Comparison of ENCODE assay signal across 18 cellular contexts in the genomic region with DNA sequence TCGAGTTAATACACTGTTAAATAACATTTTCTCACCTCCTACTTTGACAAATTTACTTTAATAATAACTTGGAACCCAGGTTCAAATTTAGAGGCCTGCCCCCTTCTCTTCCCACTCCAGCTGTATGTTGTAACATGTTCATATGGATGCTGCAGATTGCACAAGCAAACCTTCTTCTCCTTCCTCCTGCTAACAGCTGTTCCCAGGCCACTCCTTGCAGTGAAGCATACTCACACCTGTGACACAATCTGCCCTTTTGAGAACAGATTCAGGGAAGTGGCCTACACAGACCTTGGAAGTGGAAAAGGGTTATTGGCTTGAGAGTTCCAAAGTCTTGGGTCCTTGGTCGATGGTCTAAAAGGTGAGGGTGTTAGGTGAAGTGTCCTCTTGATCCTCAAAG.
DNase-seq lines count a peak whose midpoint lies in the region; ATAC-seq, FAIRE-seq and TF ChIP-seq lines count a peak whose summit lies in the region.
"Had no signal": no experiment of that assay in that cellular context is flagged by ENCODE, and none has a peak within 500 bp of the region (broad histone marks: within the 10 kb centered on the region; RNA-seq: fewer than 3 reads in every experiment).

No MANE protein-coding gene starts in this region.

- TF ChIP-seq POLR2A in uterus (IDR thresholded peaks at IDR 0.05) = no peak
- TF ChIP-seq POLR2A in GM12891 (IDR thresholded peaks at IDR 0.05; ENCODE audit: low read depth, low read length) = no peak

- intact Hi-C loops in uterus (cut with DNase I; ENCODE audit: low total_unique reads) = loop anchor here (10.0 kb wide), 1 partner anchor 51 kb away; no protein-coding TSS in a partner anchor
- intact Hi-C loops in activated T-helper 1 cell treated with anti-CD3 and anti-CD28 coated beads, Interleukin-12 subunit alpha, Interleukin-12 subunit beta, Interleukin-2, Interleukin-4 antibody, amounts not matched to agents 30 ng/mL and 10 ng/mL and 1 ng/mL, durations not matched to agents 14 hours and 24 hours and 36 hours (cut with micrococcal nuclease) = no loop called here

- H3K79me2 ChIP-seq in GM23338 (replicated peaks; ENCODE audit: insufficient read depth) = peaks cover 100% of the 10 kb centered on the region

- H3K9me2 ChIP-seq in GM23338 (ENCODE audit: insufficient read depth) = peaks cover 6% of the 10 kb centered on the region; the same call in 1 of the 2 replicates

- no peaks in the 10 kb centered on the region for H3K9me3 ChIP-seq in uterus
- H3K9me3 ChIP-seq: body of pancreas, tibial nerve had no signal

- no peak for ATAC-seq in GM23338
- ATAC-seq: activated CD8-positive, alpha-beta memory T cell treated with anti-CD3 and anti-CD28 coated beads, Interleukin-2, amount 10 ng/mL, durations not matched to agents 7 days and 5 days; body of pancreas; right cardiac atrium had no signal

- FAIRE-seq in GM12891 (lab: Jason Lieb, UNC) = no peak
- FAIRE-seq: RCC 7860 had no signal

- no peak overlapping the region for H3K27ac ChIP-seq in GM23338 (ENCODE audit: low read depth)
- no peak overlapping the region for H3K27ac ChIP-seq in uterus
- H3K27ac ChIP-seq: tibial nerve had no signal

- H3K27me3 Mint-ChIP-seq in GM23338 (ENCODE audit: insufficient read depth, low read depth, poor library complexity) = peaks cover 3% of the 10 kb centered on the region
- peaks cover 17% of the 10 kb centered on the region for H3K27me3 Mint-ChIP-seq in activated T-helper 1 cell treated with anti-CD3 and anti-CD28 coated beads, Interleukin-12 subunit alpha, Interleukin-12 subunit beta, Interleukin-2, Interleukin-4 antibody, amounts not matched to agents 30 ng/mL and 10 ng/mL and 1 ng/mL, durations not matched to agents 14 hours and 24 hours and 36 hours (ENCODE audit: insufficient read depth)

- no peaks in the 10 kb centered on the region for H3K9me3 Mint-ChIP-seq in GM23338
- no peaks in the 10 kb centered on the region for H3K9me3 Mint-ChIP-seq in activated T-helper 1 cell treated with anti-CD3 and anti-CD28 coated beads, Interleukin-12 subunit alpha, Interleukin-12 subunit beta, Interleukin-2, Interleukin-4 antibody, amounts not matched to agents 30 ng/mL and 10 ng/mL and 1 ng/mL, durations not matched to agents 14 hours and 24 hours and 36 hours
- H3K9me3 Mint-ChIP-seq: neural crest cell had no signal

- no peaks in the 10 kb centered on the region for H3K36me3 ChIP-seq in GM23338 (ENCODE audit: insufficient read depth)
- no peaks in the 10 kb centered on the region for H3K36me3 ChIP-seq in uterus
- H3K36me3 ChIP-seq: tibial nerve had no signal

- peaks cover 77% of the 10 kb centered on the region for H3K4me1 Mint-ChIP-seq in GM23338
- peaks cover 41% of the 10 kb centered on the region for H3K4me1 Mint-ChIP-seq in activated T-helper 1 cell treated with anti-CD3 and anti-CD28 coated beads, Interleukin-12 subunit alpha, Interleukin-12 subunit beta, Interleukin-2, Interleukin-4 antibody, amounts not matched to agents 30 ng/mL and 10 ng/mL and 1 ng/mL, durations not matched to agents 14 hours and 24 hours and 36 hours (ENCODE audit: low read depth)
- H3K4me1 Mint-ChIP-seq: B cell, IgD-negative memory B cell had no signal

- H3K27ac Mint-ChIP-seq in GM23338 = peak overlapping the region; percentile 15; the same call in 1 of the 2 replicates
- H3K27ac Mint-ChIP-seq in activated T-helper 1 cell treated with anti-CD3 and anti-CD28 coated beads, Interleukin-12 subunit alpha, Interleukin-12 subunit beta, Interleukin-2, Interleukin-4 antibody, amounts not matched to agents 30 ng/mL and 10 ng/mL and 1 ng/mL, durations not matched to agents 14 hours and 24 hours and 36 hours = no peak overlapping the region
- H3K27ac Mint-ChIP-seq: activated CD8-positive, alpha-beta memory T cell treated with anti-CD3 and anti-CD28 coated beads, Interleukin-2, amount 10 ng/mL, durations not matched to agents 7 days and 5 days; B cell; IgD-negative memory B cell had no signal

- H3K27me3 ChIP-seq in GM23338 (ENCODE audit: insufficient read depth) = no peaks in the 10 kb centered on the region
- no peaks in the 10 kb centered on the region for H3K27me3 ChIP-seq in uterus
- H3K27me3 ChIP-seq: body of pancreas, tibial nerve had no signal

- H3F3A ChIP-seq in GM23338 (replicated peaks; ENCODE audit: low read depth) = no peaks in the 10 kb centered on the region

- H3K4me3 ChIP-seq in GM23338 (no peak overlapping the region), fibroblast of mammary gland (ENCODE audit: control insufficient read depth, low read depth, low read length) (no peak overlapping the region), uterus (no peak overlapping the region)
- H3K4me3 ChIP-seq: body of pancreas, tibial nerve had no signal

- no peak overlapping the region for H2AFZ ChIP-seq in GM23338

- no peak overlapping the region for H3K4me2 ChIP-seq in GM23338

- peaks cover 50% of the 10 kb centered on the region for H3K4me1 ChIP-seq in GM23338 (ENCODE audit: insufficient read depth)
- H3K4me1 ChIP-seq in uterus = peaks cover 0 to 6% of the 10 kb centered on the region in 2 donors

- H4K20me1 ChIP-seq in GM23338 (replicated peaks; ENCODE audit: insufficient read depth) = peaks cover 7% of the 10 kb centered on the region; the same call in 1 of the 2 replicates

- no peak for DNase-seq in GM23338 (ENCODE audit: low spot score)
- DNase-seq in NCI-H510A (lab: John Stamatoyannopoulos, UW) = peak; percentile 25
- DNase-seq in fibroblast of mammary gland (ENCODE audit: low read depth) = peak; percentile 55
- DNase-seq in renal cortical epithelial cell (ENCODE audit: low read depth) = peak; percentile 68
- no peak for DNase-seq in uterus
- DNase-seq in GM12891 (ENCODE audit: insufficient read length, low spot score) = no peak
- DNase-seq in activated T-helper 1 cell treated with anti-CD3 and anti-CD28 coated beads, Interleukin-12 subunit alpha, Interleukin-12 subunit beta, Interleukin-2, Interleukin-4 antibody, amounts not matched to agents 30 ng/mL and 10 ng/mL and 1 ng/mL, durations not matched to agents 14 hours and 24 hours and 36 hours (ENCODE audit: low spot score) = no peak
- DNase-seq: activated CD8-positive, alpha-beta memory T cell treated with anti-CD3 and anti-CD28 coated beads, Interleukin-2, amount 10 ng/mL, durations not matched to agents 7 days and 5 days; activated naive CD4-positive, alpha-beta T cell; NCI-H1105; right cardiac atrium; stimulated activated CD4-positive, alpha-beta T cell treated with anti-CD3 and anti-CD28 coated beads, Interleukin-2, amount 100 ng/mL, for 48 hours had no signal

- no peaks in the 10 kb centered on the region; the same call in 2 of the 3 replicates for H3K36me3 Mint-ChIP-seq in GM23338 (ENCODE audit: low read depth)
- no peaks in the 10 kb centered on the region for H3K36me3 Mint-ChIP-seq in activated T-helper 1 cell treated with anti-CD3 and anti-CD28 coated beads, Interleukin-12 subunit alpha, Interleukin-12 subunit beta, Interleukin-2, Interleukin-4 antibody, amounts not matched to agents 30 ng/mL and 10 ng/mL and 1 ng/mL, durations not matched to agents 14 hours and 24 hours and 36 hours (ENCODE audit: low read depth)
- H3K36me3 Mint-ChIP-seq: IgD-negative memory B cell had no signal

- TF ChIP-seq CTCF in GM23338 (conservative IDR thresholded peaks at IDR 0.05; ENCODE audit: low read depth in 2 of 2) = no peak
- no peak for TF ChIP-seq CTCF in fibroblast of mammary gland (conservative IDR thresholded peaks at IDR 0.05; ENCODE audit: control insufficient read depth, insufficient read depth, low read depth, low read length)
- TF ChIP-seq CTCF in uterus (IDR thresholded peaks at IDR 0.05) = no peak

- no peak overlapping the region for H3K4me3 Mint-ChIP-seq in GM23338
- H3K4me3 Mint-ChIP-seq in activated T-helper 1 cell treated with anti-CD3 and anti-CD28 coated beads, Interleukin-12 subunit alpha, Interleukin-12 subunit beta, Interleukin-2, Interleukin-4 antibody, amounts not matched to agents 30 ng/mL and 10 ng/mL and 1 ng/mL, durations not matched to agents 14 hours and 24 hours and 36 hours = no peak overlapping the region
- H3K4me3 Mint-ChIP-seq: activated CD8-positive, alpha-beta memory T cell treated with anti-CD3 and anti-CD28 coated beads, Interleukin-2, amount 10 ng/mL, durations not matched to agents 7 days and 5 days; B cell; IgD-negative memory B cell; neural crest cell had no signal

TF ChIP-seq in GM12891, 5 proteins besides CTCF, POLR2A, EP300 and RAD21:
- TF ChIP-seq SPI1 (IDR thresholded peaks at IDR 0.05; ENCODE audit: low read depth, low read length) (no peak), TAF1 (IDR thresholded peaks at IDR 0.05; ENCODE audit: low read depth, low read length) (no peak), POLR2AphosphoS5 (IDR thresholded peaks at IDR 0.05; ENCODE audit: low read depth, low read length) (no peak), POU2F2 (IDR thresholded peaks at IDR 0.05; ENCODE audit: low read depth, low read length) (no peak), PAX5 (IDR thresholded peaks at IDR 0.05; ENCODE audit: insufficient read depth, low read length, severe bottlenecking) (no peak)

Comparison
In these comparisons a context has a peak if more than half of its experiments do, and no peak if none do; other contexts are left out.
1. DNase-seq: peak in NCI-H510A (single experiment), fibroblast of mammary gland (single experiment) and renal cortical epithelial cell (single experiment); none in GM23338 (single experiment), uterus (0 of 2), GM12891 (single experiment) and activated T-helper 1 cell treated with anti-CD3 and anti-CD28 coated beads, Interleukin-12 subunit alpha, Interleukin-12 subunit beta, Interleukin-2, Interleukin-4 antibody, amounts not matched to agents 30 ng/mL and 10 ng/mL and 1 ng/mL, durations not matched to agents 14 hours and 24 hours and 36 hours (single experiment).